ENCODE assay signal across 20 cellular contexts in the genomic region with DNA sequence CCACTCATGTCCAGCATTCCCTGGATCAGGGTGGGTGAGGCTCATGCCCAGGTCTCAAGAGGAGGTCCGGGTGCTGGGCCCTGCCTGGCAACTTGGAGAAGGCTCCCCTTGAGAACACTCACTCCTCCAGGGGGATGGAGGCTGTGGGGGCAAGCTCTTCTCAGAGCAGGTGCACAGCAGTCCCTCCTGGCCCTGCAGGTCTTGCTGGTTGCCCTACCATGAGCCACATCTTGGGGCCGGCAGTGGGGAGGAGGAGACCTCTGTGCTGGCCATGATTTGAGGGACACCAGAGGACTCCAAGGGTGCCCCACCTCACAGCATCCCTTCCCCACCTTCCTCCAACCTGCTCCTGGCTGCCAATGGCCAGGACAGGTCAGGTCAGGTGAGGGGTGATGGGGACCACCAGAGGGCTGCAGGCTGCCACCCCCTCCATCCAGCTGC.
DNase-seq lines count a peak whose midpoint lies in the region; ATAC-seq and TF ChIP-seq lines count a peak whose summit lies in the region.
"Had no signal": no experiment of that assay in that cellular context is flagged by ENCODE, and none has a peak within 500 bp of the region (broad histone marks: within the 10 kb centered on the region; RNA-seq: fewer than 3 reads in every experiment).

No MANE protein-coding gene starts in this region.

- TF ChIP-seq POLR2A in esophagus muscularis mucosa (IDR thresholded peaks at IDR 0.05; ENCODE audit: low read depth) = no peak

- no peak overlapping the region for H4K5ac ChIP-seq in H9 (ENCODE audit: insufficient read length, low read depth, low read length)

- H2BK20ac ChIP-seq in H9 (ENCODE audit: low read depth, low read length, poor library complexity, severe bottlenecking) = no peak overlapping the region

- H4K20me1 ChIP-seq in H9 (ENCODE audit: control insufficient read depth, insufficient read depth, insufficient read length) = no peaks in the 10 kb centered on the region

- no peaks in the 10 kb centered on the region; the same call in 1 of the 2 replicates for H3K27me3 Mint-ChIP-seq in H9 (ENCODE audit: low read depth)

- no peak overlapping the region for H3K56ac ChIP-seq in H9 (ENCODE audit: insufficient read length, low read depth, low read length)

- no peak overlapping the region for H3K23ac ChIP-seq in H9 (ENCODE audit: insufficient read length, low read depth, low read length)

- H3K27ac ChIP-seq in H9 (ENCODE audit: insufficient read length, low read depth, low read length) (no peak overlapping the region), esophagus muscularis mucosa (replicated peaks in 1 of 4) (no peak overlapping the region), brain microvascular endothelial cell (no peak overlapping the region)
- H3K27ac ChIP-seq: adrenal gland, coronary artery, esophagus squamous epithelium, neural progenitor cell had no signal

- no peak overlapping the region for H4K91ac ChIP-seq in H9 (ENCODE audit: insufficient read length, low read depth, low read length)

- no peak overlapping the region for H2BK15ac ChIP-seq in H9 (ENCODE audit: low read depth, low read length)

- WGBS in H9 (ENCODE audit: extremely low coverage, insufficient read length, low lambda C conversion rate) = no CpG with 5 or more reads among the region's 2 CpGs
- WGBS in esophagus muscularis mucosa = 85% methylated on average over 2 of the region's 2 CpGs

- no peaks in the 10 kb centered on the region for H3K4me1 ChIP-seq in H9 (ENCODE audit: insufficient read depth, low read length)
- no peaks in the 10 kb centered on the region for H3K4me1 ChIP-seq in esophagus muscularis mucosa
- H3K4me1 ChIP-seq: adrenal gland, esophagus squamous epithelium, neural progenitor cell had no signal

- no peak overlapping the region for H3K9ac ChIP-seq in H9 (ENCODE audit: extremely low read depth, insufficient read length, low read length)
- H3K9ac ChIP-seq: neural progenitor cell had no signal

- intact Hi-C loops in esophagus muscularis mucosa (cut with DNase I) (no loop called here), posterior vena cava (cut with DNase I) (no loop called here)

- ATAC-seq in HG03571 (IDR thresholded peaks at IDR 0.05; ENCODE audit: unreplicated experiment) (no peak), HG03139 (IDR thresholded peaks at IDR 0.05; ENCODE audit: unreplicated experiment) (no peak)

- no peaks in the 10 kb centered on the region for H3K9me3 Mint-ChIP-seq in H9
- H3K9me3 Mint-ChIP-seq: endodermal cell, neural progenitor cell had no signal

- H3K36me3 ChIP-seq in esophagus muscularis mucosa (no peaks in the 10 kb centered on the region), brain microvascular endothelial cell (replicated peaks) (no peaks in the 10 kb centered on the region)
- H3K36me3 ChIP-seq: adrenal gland, esophagus squamous epithelium, neural progenitor cell had no signal

- TF ChIP-seq CTCF in H9 (conservative IDR thresholded peaks at IDR 0.05) (no peak), esophagus muscularis mucosa (IDR thresholded peaks at IDR 0.05) (no peak), brain microvascular endothelial cell (IDR thresholded peaks at IDR 0.05; ENCODE audit: low read depth, low read length, missing control alignments) (no peak)

- in situ Hi-C loops in brain microvascular endothelial cell (cut with HindIII; ENCODE audit: low pct_ligation_motif_present, low sequenced_read_pairs) = no loop called here

- no peak overlapping the region for H3K4me2 ChIP-seq in H9 (ENCODE audit: insufficient read depth, insufficient read length, low read length)
- H3K4me2 ChIP-seq: neural progenitor cell had no signal

- no peak overlapping the region for H2AK5ac ChIP-seq in H9 (ENCODE audit: insufficient read length, low read length)

- no peak overlapping the region for H4K8ac ChIP-seq in H9 (replicated peaks; ENCODE audit: insufficient read length, low read depth, low read length)

- peak overlapping the region; percentile 51; the same call in 1 of the 2 replicates for H3K14ac ChIP-seq in H9 (ENCODE audit: insufficient read depth, low read length)

- no peak overlapping the region for H3K4ac ChIP-seq in H9 (ENCODE audit: low read depth, low read length)

- no peaks in the 10 kb centered on the region for H3K27me3 ChIP-seq in H9 (ENCODE audit: insufficient read depth, low read length)
- peaks cover 0 to 11% (median 0%) of the 10 kb centered on the region in 4 donors for H3K27me3 ChIP-seq in esophagus muscularis mucosa
- H3K27me3 ChIP-seq in brain microvascular endothelial cell (replicated peaks) = no peaks in the 10 kb centered on the region
- H3K27me3 ChIP-seq: adrenal gland, esophagus squamous epithelium, neural progenitor cell had no signal

- TF ChIP-seq EP300 in esophagus muscularis mucosa (IDR thresholded peaks at IDR 0.05) = no peak

- H2BK5ac ChIP-seq in H9 (ENCODE audit: insufficient read length, low read length) = no peak overlapping the region

- peaks cover 0 to 5% of the 10 kb centered on the region in 2 experiments; a peak in 1 of 4 replicates for H3K4me1 Mint-ChIP-seq in H9
- H3K4me1 Mint-ChIP-seq: endodermal cell had no signal

- H3K27ac Mint-ChIP-seq in H9 = no peak overlapping the region
- H3K27ac Mint-ChIP-seq: endodermal cell, neural progenitor cell, progenitor cell of endocrine pancreas had no signal

- no peaks in the 10 kb centered on the region for H3K23me2 ChIP-seq in H9 (ENCODE audit: insufficient read length, low read depth, low read length, poor library complexity, severe bottlenecking)

- no peak overlapping the region for H2BK12ac ChIP-seq in H9 (ENCODE audit: insufficient read length, low read depth, low read length)

- no peak overlapping the region for H2BK120ac ChIP-seq in H9 (ENCODE audit: low read depth, low read length, poor library complexity, severe bottlenecking)

- H3K4me3 Mint-ChIP-seq in H9 = no peak overlapping the region
- H3K4me3 Mint-ChIP-seq: endodermal cell, neural progenitor cell had no signal

- H2AFZ ChIP-seq in H9 (ENCODE audit: low read length) = no peak overlapping the region
- H2AFZ ChIP-seq: neural progenitor cell had no signal

- H3K79me2 ChIP-seq in H9 (ENCODE audit: insufficient read depth, low read length) = no peaks in the 10 kb centered on the region

- H3K4me3 ChIP-seq in esophagus muscularis mucosa (no peak overlapping the region), brain microvascular endothelial cell (ENCODE audit: low read depth, low read length) (no peak overlapping the region)
- H3K4me3 ChIP-seq: adrenal gland, coronary artery, esophagus squamous epithelium, neural progenitor cell had no signal

- peak; percentile 61 for DNase-seq in activated effector memory CD4-positive, alpha-beta T cell treated with anti-CD3 and anti-CD28 coated beads, Interleukin-2, amount 50 U/mL, for 16 hours
- no peak for DNase-seq in activated effector memory CD4-positive, alpha-beta T cell treated with Interleukin-2 at 50 U/mL for 16 hours
- DNase-seq in H9 = no peak
- DNase-seq in esophagus muscularis mucosa (ENCODE audit: extremely low spot score) = peak; percentile 91
- DNase-seq in posterior vena cava (ENCODE audit: low spot score) = peak; percentile 78
- no peak for DNase-seq in brain microvascular endothelial cell
- DNase-seq: DMS79, endodermal cell, esophagus squamous epithelium, hippocampal formation, NCI-H1092 treated with DMSO at 0.1 percent for 48 hours, NCI-H1930, NCI-H2227 treated with DMSO at 0.1 percent for 48 hours, substantia nigra had no signal

- H3K79me1 ChIP-seq in H9 (ENCODE audit: insufficient read depth, low read depth, low read length, poor library complexity, severe bottlenecking) = no peaks in the 10 kb centered on the region

- no peak overlapping the region for H3K18ac ChIP-seq in H9 (ENCODE audit: insufficient read length, low read depth, low read length)

- H3K36me3 Mint-ChIP-seq in H9 (ENCODE audit: insufficient read depth in 1 of 3, low read depth in 3 of 3) = no peaks in the 10 kb centered on the region; a peak in 1 of 7 replicates
- H3K36me3 Mint-ChIP-seq: neural progenitor cell had no signal

- H3K9me3 ChIP-seq in H9 (ENCODE audit: control insufficient read depth, low read depth, low read length) (no peaks in the 10 kb centered on the region), esophagus muscularis mucosa (no peaks in the 10 kb centered on the region)
- H3K9me3 ChIP-seq: adrenal gland, esophagus squamous epithelium had no signal

- H3T11ph ChIP-seq in H9 (ENCODE audit: low read length) = no peak overlapping the region

Comparison
In these comparisons a context has a peak if more than half of its experiments do, and no peak if none do; other contexts are left out.
1. DNase-seq: peak in activated effector memory CD4-positive, alpha-beta T cell treated with anti-CD3 and anti-CD28 coated beads, Interleukin-2, amount 50 U/mL, for 16 hours (single experiment), esophagus muscularis mucosa (single experiment) and posterior vena cava (single experiment); none in activated effector memory CD4-positive, alpha-beta T cell treated with Interleukin-2 at 50 U/mL for 16 hours (single experiment), H9 (single experiment) and brain microvascular endothelial cell (single experiment).